Comparison of ENCODE assay signal across 1 cellular context in genomic region chr2:26123426-26123825, GRCh38.
TF ChIP-seq lines count a peak whose summit lies in the region.

No MANE protein-coding gene starts in this region.

TF ChIP-seq in GM23338, 12 proteins besides CTCF, POLR2A, EP300 and RAD21:
- TF ChIP-seq ZNF462 (CRISPR knock-in tag; IDR thresholded peaks at IDR 0.05) (no peak), JUNB (IDR thresholded peaks at IDR 0.05; ENCODE audit: unreplicated experiment) (no peak), POLR2AphosphoS5 (IDR thresholded peaks at IDR 0.05; ENCODE audit: low read depth) (no peak), ZNF331 (CRISPR knock-in tag; IDR thresholded peaks at IDR 0.05; ENCODE audit: low read depth) (no peak), STAT1 (IDR thresholded peaks at IDR 0.05; ENCODE audit: unreplicated experiment) (no peak), REST (IDR thresholded peaks at IDR 0.05; ENCODE audit: unreplicated experiment) (no peak), ETS1 (IDR thresholded peaks at IDR 0.05) (no peak), ZNF114 (CRISPR knock-in tag; IDR thresholded peaks at IDR 0.05) (no peak), NANOG (IDR thresholded peaks at IDR 0.05; ENCODE audit: borderline replicate concordance) (no peak)
